Comparison of ENCODE assay signal across 30 cellular contexts in the genomic region with DNA sequence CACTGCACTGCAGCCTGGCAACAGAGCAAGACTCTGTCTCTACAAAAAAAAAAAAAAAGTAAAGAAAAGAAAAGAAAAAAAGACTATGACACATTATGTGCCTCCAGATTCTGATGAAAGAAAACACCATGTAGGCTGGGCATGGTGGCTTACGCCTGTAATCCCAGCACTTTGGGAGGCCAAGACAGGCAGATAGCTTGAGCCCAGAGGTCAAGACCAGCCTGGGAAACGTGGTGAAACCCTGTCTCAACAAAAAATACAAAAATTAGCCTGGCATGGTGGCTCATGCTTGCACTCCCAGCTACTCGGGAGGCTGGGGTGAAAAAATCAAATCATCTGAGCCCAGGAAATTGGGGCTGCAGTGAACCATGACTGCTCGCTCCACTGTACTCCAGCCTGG. TPM values are rescaled to one million over a fixed set of nuclear protein-coding genes. Genes with fewer than 3 reads are reported as not detected.
DNase-seq lines count a peak whose midpoint lies in the region; ATAC-seq, FAIRE-seq and TF ChIP-seq lines count a peak whose summit lies in the region.
"Had no signal": no experiment of that assay in that cellular context is flagged by ENCODE, and none has a peak within 500 bp of the region (broad histone marks: within the 10 kb centered on the region; RNA-seq: fewer than 3 reads in every experiment).

No MANE protein-coding gene starts in this region.

- TF ChIP-seq CTCF in A549 (IDR thresholded peaks at IDR 0.05) = no peak
- TF ChIP-seq CTCF in DOHH2 (IDR thresholded peaks at IDR 0.05; ENCODE audit: low read depth, low read length, poor library complexity, severe bottlenecking) = no peak
- TF ChIP-seq CTCF in SU-DHL-6 (IDR thresholded peaks at IDR 0.05; ENCODE audit: insufficient read depth, low read length, poor library complexity, severe bottlenecking) = no peak
- no peak for TF ChIP-seq CTCF in left ventricle myocardium inferior (IDR thresholded peaks at IDR 0.05; ENCODE audit: borderline replicate concordance)

- POLR2A ChIA-PET in A549 (lab: Yijun Ruan, JAX) = interaction anchor here (1.5 kb wide), 1 partner anchor 19 kb away, joined by 5 read pairs; a partner anchor contains a TSS

- H3K4me3 ChIP-seq in A549 (no peak overlapping the region), DOHH2 (ENCODE audit: low read length) (peak overlapping the region; percentile 28; the same call in 1 of the 2 replicates), SU-DHL-6 (ENCODE audit: insufficient read depth, low read length, poor library complexity, severe bottlenecking) (no peak overlapping the region), left ventricle myocardium inferior (no peak overlapping the region)
- H3K4me3 ChIP-seq: left lung, neural progenitor cell, SK-N-MC, tibial artery had no signal

- peak overlapping the region; percentile 19 for H3K4me2 ChIP-seq in A549
- peak overlapping the region; percentile 34 for H3K4me2 ChIP-seq in DOHH2 (ENCODE audit: low read length)
- peak overlapping the region; percentile 28 for H3K4me2 ChIP-seq in SU-DHL-6 (ENCODE audit: low read depth, low read length, poor library complexity, severe bottlenecking)
- H3K4me2 ChIP-seq: neural progenitor cell had no signal

- H3K27ac ChIP-seq in A549 = peak overlapping the region; percentile 35 to 60; a peak in 4 of 6 replicates
- no peak overlapping the region for H3K27ac ChIP-seq in DOHH2 (ENCODE audit: low read depth, low read length)
- no peak overlapping the region for H3K27ac ChIP-seq in SU-DHL-6 (ENCODE audit: low read depth, low read length)
- no peak overlapping the region for H3K27ac ChIP-seq in left ventricle myocardium inferior (replicated peaks)
- H3K27ac ChIP-seq: epithelial cell of prostate, left lung, neural progenitor cell, SK-N-MC, tibial artery had no signal

- no peak overlapping the region for H3K9ac ChIP-seq in SU-DHL-6 (ENCODE audit: low read length)
- H3K9ac ChIP-seq: neural progenitor cell had no signal

- no peak for DNase-seq in A549 (ENCODE audit: low read depth in 1 of 2, low spot score in 1 of 2)
- peak; percentile 25 for DNase-seq in kidney tubule cell (ENCODE audit: low spot score)
- DNase-seq in NCI-H2171 (lab: John Stamatoyannopoulos, UW) = no peak
- DNase-seq in HUDEP-2 (lab: John Stamatoyannopoulos, UW; ENCODE audit: unreplicated experiment in 76 of 76) = no peak
- no peak for DNase-seq in left ventricle myocardium inferior
- DNase-seq in GM19239 (ENCODE audit: insufficient read length, low spot score) = no peak
- DNase-seq: activated CD4-positive, alpha-beta memory T cell treated with anti-CD3 and anti-CD28 coated beads for 36 hours; activated CD4-positive, CD25-positive, alpha-beta regulatory T cell treated with anti-CD3 and anti-CD28 coated beads, Interleukin-2, amount 50 U/mL, for 72 hours; activated CD8-positive, alpha-beta memory T cell treated with anti-CD3 and anti-CD28 coated beads, Interleukin-2, amount 50 U/mL, for 4 hours; activated naive CD4-positive, alpha-beta T cell treated with anti-CD3 and anti-CD28 coated beads, Interleukin-2, amount 50 U/mL, for 16 hours; AML-193; amniotic stem cell; HCEC 1CT; Kasumi-1; left lung; mesendoderm; NCI-H1436; posterior cingulate gyrus; right cardiac atrium; stimulated activated CD4-positive, alpha-beta T cell treated with anti-CD3 and anti-CD28 coated beads, Interleukin-2, amount 100 ng/mL, for 24 hours; stimulated activated CD8-positive, alpha-beta memory T cell treated with anti-CD3 and anti-CD28 coated beads, Interleukin-4, amount 100 ng/mL, for 48 hours; T-helper 2 cell; tibial artery had no signal

- CTCF ChIA-PET in A549 (lab: Yijun Ruan, JAX) = interaction anchor here (1.1 kb wide), 1 partner anchor 64 kb away, joined by 3 read pairs; no protein-coding TSS in a partner anchor

- H3K27me3 ChIP-seq in DOHH2 (ENCODE audit: control insufficient read depth, low read length) (no peaks in the 10 kb centered on the region), SU-DHL-6 (ENCODE audit: low read length) (no peaks in the 10 kb centered on the region), left ventricle myocardium inferior (ENCODE audit: low read depth) (no peaks in the 10 kb centered on the region)
- H3K27me3 ChIP-seq: left lung, neural progenitor cell, tibial artery had no signal

- no peak overlapping the region for H2AFZ ChIP-seq in SU-DHL-6 (ENCODE audit: low read depth, low read length, severe bottlenecking)
- H2AFZ ChIP-seq: neural progenitor cell had no signal

- H4K20me1 ChIP-seq in DOHH2 (ENCODE audit: control insufficient read depth, insufficient read depth, low read depth, low read length) (no peaks in the 10 kb centered on the region; the same call in 1 of the 2 replicates), SU-DHL-6 (ENCODE audit: low read depth, low read length) (0 out of 2 replicates have a peak, but pooled peaks cover 4% of the 10 kb centered on the region)

- ATAC-seq in A549 = peak in 1 of 2 experiments; percentile 58; a peak in 3 of 6 replicates
- ATAC-seq: activated T-helper 17 cell treated with anti-CD3 and anti-CD28 coated beads, Interleukin-2, amount 50 U/mL, for 72 hours; HepG2; left lung; right cardiac atrium had no signal

- WGBS in A549 (ENCODE audit: missing lambda C conversion rate) = 65% methylated on average over 4 of the region's 4 CpGs

- no peak for TF ChIP-seq EP300 in A549 (IDR thresholded peaks at IDR 0.05)

- H3K4me1 ChIP-seq in A549 (peaks cover 23% of the 10 kb centered on the region), DOHH2 (ENCODE audit: control insufficient read depth, low read length) (peaks cover 43% of the 10 kb centered on the region), left ventricle myocardium inferior (peaks cover 10% of the 10 kb centered on the region)
- H3K4me1 ChIP-seq: neural progenitor cell, tibial artery had no signal

- H3F3A ChIP-seq in DOHH2 (ENCODE audit: control insufficient read depth, insufficient read depth) (no peaks in the 10 kb centered on the region), SU-DHL-6 (ENCODE audit: insufficient read depth) (no peaks in the 10 kb centered on the region)

- TF ChIP-seq RAD21 in A549 (conservative IDR thresholded peaks at IDR 0.05 in 1 of 2, IDR thresholded peaks at IDR 0.05 in 1 of 2) = no peak

- H3K9me3 ChIP-seq in A549 (no peaks in the 10 kb centered on the region), DOHH2 (ENCODE audit: control insufficient read depth, insufficient read depth, low read length) (no peaks in the 10 kb centered on the region), SU-DHL-6 (ENCODE audit: insufficient read depth, low read length) (no peaks in the 10 kb centered on the region), left ventricle myocardium inferior (replicated peaks) (no peaks in the 10 kb centered on the region)
- H3K9me3 ChIP-seq: left lung, tibial artery had no signal

- peaks cover 91% of the 10 kb centered on the region for H3K79me2 ChIP-seq in DOHH2 (ENCODE audit: control insufficient read depth, low read length)
- peaks cover 84% of the 10 kb centered on the region for H3K79me2 ChIP-seq in SU-DHL-6 (ENCODE audit: insufficient read depth, low read length)

- intact Hi-C loops in left ventricle myocardium inferior (cut with micrococcal nuclease) = no loop called here

- H3K9me2 ChIP-seq in DOHH2 (replicated peaks; ENCODE audit: control insufficient read depth, low read length) = no peaks in the 10 kb centered on the region
- H3K9me2 ChIP-seq in SU-DHL-6 (replicated peaks; ENCODE audit: insufficient read depth, low read length) = no peaks in the 10 kb centered on the region

- no peak for FAIRE-seq in A549 (lab: Jason Lieb, UNC)
- no peak for FAIRE-seq in GM19239 (lab: Jason Lieb, UNC)

- TF ChIP-seq POLR2A in A549 (IDR thresholded peaks at IDR 0.05; ENCODE audit: low read length) = no peak

- peaks cover 18% of the 10 kb centered on the region for H3K36me3 ChIP-seq in DOHH2 (ENCODE audit: control insufficient read depth, low read length)
- H3K36me3 ChIP-seq in SU-DHL-6 (ENCODE audit: low read length) = no peaks in the 10 kb centered on the region
- no peaks in the 10 kb centered on the region for H3K36me3 ChIP-seq in left ventricle myocardium inferior
- H3K36me3 ChIP-seq: neural progenitor cell, tibial artery had no signal

TF ChIP-seq in A549, 52 proteins besides CTCF, POLR2A, EP300 and RAD21:
- no peak for TF ChIP-seq MAZ (IDR thresholded peaks at IDR 0.05; ENCODE audit: borderline replicate concordance, low read depth, low read length)
- TF ChIP-seq CHD2 (IDR thresholded peaks at IDR 0.05; ENCODE audit: low read length, partially characterized antibody) = no peak

RNA-seq across cellular contexts. Expression of a gene that starts 19.4 kb away (rescaled TPM):
- polyA plus RNA-seq in A549 (2011; rRNA removed) = 119 and 155 TPM in 2 replicates
- polyA plus RNA-seq in A549 (2012; cell fraction: cytosol; rRNA removed) = 21.8 and 23.0 TPM in 2 replicates
- polyA plus RNA-seq in A549 (2012; cell fraction: nucleus; rRNA removed) = 26.2 and 46.4 TPM in 2 replicates
- polyA plus RNA-seq in A549 (2017; fragmentation: RNase III; extraction: RNeasy Plus Mini Kit Qiagen cat#74134 plus additional on column Dnase treatment) = 54.4 to 62.0 TPM (median 61.8 TPM) in 3 replicates
- 42.6 and 47.7 TPM in 2 replicates for polyA minus RNA-seq in A549 (2011; rRNA and poly(A)+ RNA removed)
- 27.4 TPM for total RNA-seq in left ventricle myocardium inferior

Comparison
In these comparisons a context has a peak if more than half of its experiments do, and no peak if none do; other contexts are left out.
1. H3K27ac ChIP-seq: peak in A549 (2 of 2); none in DOHH2 (single experiment), SU-DHL-6 (single experiment) and left ventricle myocardium inferior (single experiment).
2. Peak in every context shown above with its lines, with median percentiles within 50 percentile points of each other: H3K4me2 ChIP-seq.